Comparison of ENCODE assay signal across 1 cellular context in the genomic region with DNA sequence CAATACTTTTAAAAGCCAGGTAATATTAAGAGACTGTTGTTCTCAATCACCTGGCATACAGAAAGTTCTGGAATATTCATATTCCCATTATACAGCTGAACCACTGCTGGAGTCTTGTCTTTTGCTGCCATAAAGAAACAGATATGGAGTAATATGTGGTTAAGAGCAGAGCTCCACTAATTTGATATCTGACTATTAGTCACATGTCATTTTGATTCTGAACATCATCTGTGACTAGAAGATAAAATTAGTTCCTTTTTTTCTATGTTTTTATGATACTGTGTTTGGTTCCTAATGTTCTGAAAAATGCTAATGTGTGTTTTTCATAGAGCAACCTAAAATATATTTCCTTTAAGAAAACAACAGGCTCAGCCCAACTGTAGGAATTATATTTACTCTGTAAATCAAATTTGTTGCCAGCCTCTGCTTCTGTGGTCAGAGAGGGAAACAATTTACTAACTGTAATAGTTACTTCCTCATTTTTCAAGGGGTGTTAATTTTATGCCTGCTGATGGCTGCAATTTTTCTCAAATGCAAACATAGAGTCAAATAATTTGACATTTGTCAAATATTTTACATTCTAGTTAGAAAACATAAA.
TF ChIP-seq lines count a peak whose summit lies in the region.

No MANE protein-coding gene starts in this region.

TF ChIP-seq in HepG2, 621 proteins besides CTCF, POLR2A, EP300 and RAD21:
- no peak for TF ChIP-seq DR1 (CRISPR knock-in tag; IDR thresholded peaks at IDR 0.05)
- TF ChIP-seq ZNF296 (CRISPR knock-in tag; conservative IDR thresholded peaks at IDR 0.05), result no peak
- TF ChIP-seq GATAD1 (CRISPR knock-in tag; IDR thresholded peaks at IDR 0.05), result no peak
- TF ChIP-seq SRSF1 (optimal IDR thresholded peaks at IDR 0.05; ENCODE audit: low read depth, low read length), result no peak
- TF ChIP-seq RFX5 (IDR thresholded peaks at IDR 0.05; ENCODE audit: low read depth, low read length), result no peak
- TF ChIP-seq KLF13 (CRISPR knock-in tag; IDR thresholded peaks at IDR 0.05), result no peak
- TF ChIP-seq TFE3 (CRISPR knock-in tag; IDR thresholded peaks at IDR 0.05), result no peak
- TF ChIP-seq ZNF33A (CRISPR knock-in tag; IDR thresholded peaks at IDR 0.05; ENCODE audit: borderline replicate concordance), result no peak
- TF ChIP-seq FOXK1 (CRISPR knock-in tag; IDR thresholded peaks at IDR 0.05; ENCODE audit: borderline replicate concordance, low read depth), result no peak
- no peak for TF ChIP-seq ZNF672 (CRISPR knock-in tag; IDR thresholded peaks at IDR 0.05)
- TF ChIP-seq DZIP1 (CRISPR knock-in tag; IDR thresholded peaks at IDR 0.05), result no peak
- no peak for TF ChIP-seq ISX (CRISPR knock-in tag; conservative IDR thresholded peaks at IDR 0.05)
- no peak for TF ChIP-seq HNRNPUL1 (IDR thresholded peaks at IDR 0.05; ENCODE audit: low read depth, low read length)
